9 cellular contexts compared by ENCODE assay signal in genomic region chr16:3183445-3184139, GRCh38. TPM values are rescaled to one million over a fixed set of nuclear protein-coding genes. Genes with fewer than 3 reads are reported as not detected.
A peak's percentile ranks its signal among the peaks of the same experiment; 100 is the strongest.
DNase-seq lines count a peak whose midpoint lies in the region; ATAC-seq and TF ChIP-seq lines count a peak whose summit lies in the region.
"Had no signal": no experiment of that assay in that cellular context is flagged by ENCODE, and none has a peak within 500 bp of the region (broad histone marks: within the 10 kb centered on the region; RNA-seq: fewer than 3 reads in every experiment).

No MANE protein-coding gene starts in this region.

- H3K27ac ChIP-seq in SJCRH30 (no peak overlapping the region), parathyroid adenoma (no peak overlapping the region)

- no peak for DNase-seq in SJCRH30
- DNase-seq in epithelial cell of esophagus (ENCODE audit: low read depth): no peak
- DNase-seq in NCI-H2081 (lab: John Stamatoyannopoulos, UW): no peak
- DNase-seq in GM19238 (ENCODE audit: insufficient read length, low spot score): no peak
- DNase-seq in NCI-H1092 (lab: John Stamatoyannopoulos, UW): no peak

- TF ChIP-seq CTCF in epithelial cell of esophagus (IDR thresholded peaks at IDR 0.05; ENCODE audit: insufficient read depth, low read depth, low read length, missing control alignments) (no peak), parathyroid adenoma (IDR thresholded peaks at IDR 0.05) (no peak)

- H3K4me1 ChIP-seq in SJCRH30: no peaks in the 10 kb centered on the region
- no peaks in the 10 kb centered on the region for H3K4me1 ChIP-seq in parathyroid adenoma

- H3K9me3 ChIP-seq in SJCRH30 (replicated peaks): no peaks in the 10 kb centered on the region
- H3K9me3 ChIP-seq in parathyroid adenoma (ENCODE audit: control insufficient read depth, low read length): no peaks in the 10 kb centered on the region

- H3K4me3 ChIP-seq in GM08714 (ENCODE audit: low read length) (peak overlapping the region; percentile 62; the same call in 1 of the 2 replicates), SJCRH30 (peak overlapping the region; percentile 56), epithelial cell of esophagus (ENCODE audit: low read length) (peak overlapping the region; percentile 58), parathyroid adenoma (ENCODE audit: low read depth, low read length) (peak overlapping the region; percentile 50)

- H3K4me2 ChIP-seq in parathyroid adenoma (ENCODE audit: low read length): peak overlapping the region; percentile 64

- no peaks in the 10 kb centered on the region for H3K27me3 ChIP-seq in SJCRH30
- H3K27me3 ChIP-seq in parathyroid adenoma (ENCODE audit: control insufficient read depth, insufficient read depth, low read length): peaks cover 3% of the 10 kb centered on the region

- no peaks in the 10 kb centered on the region for H3K79me2 ChIP-seq in parathyroid adenoma

- H2AFZ ChIP-seq in parathyroid adenoma: peak overlapping the region; percentile 44

- H3K36me3 ChIP-seq in SJCRH30: no peaks in the 10 kb centered on the region
- H3K36me3 ChIP-seq in parathyroid adenoma (ENCODE audit: control insufficient read depth, insufficient read depth, low read length): no peaks in the 10 kb centered on the region

- no peak for ATAC-seq in HG02852 (IDR thresholded peaks at IDR 0.05; ENCODE audit: unreplicated experiment)

- H3K9ac ChIP-seq in parathyroid adenoma: no peak overlapping the region

RNA-seq across cellular contexts. Expression of gene OR1F1, which starts 4.4 kb away (rescaled TPM):
- total RNA-seq in SJCRH30 (2014; rRNA removed; shearing (Covaris generic)): 0.47 TPM in 1 of 2 replicates, not detected in the other
- total RNA-seq: glomerular endothelial cell had no signal

RNA-seq across cellular contexts. Expression of gene ZNF213, which starts 48.8 kb away (rescaled TPM):
- total RNA-seq in SJCRH30 (2014; rRNA removed; shearing (Covaris generic)): 2.5 and 3.0 TPM in 2 replicates

RNA-seq across cellular contexts. Expression of gene ZNF200, which starts 51.4 kb away (rescaled TPM):
- 16.1 and 17.6 TPM in 2 replicates for total RNA-seq in SJCRH30 (2014; rRNA removed; shearing (Covaris generic))
